In genomic region chr3:197694251-197694650, GRCh38 we compare ENCODE assay signal across 27 cellular contexts.
"Had no signal": no experiment of that assay in that cellular context is flagged by ENCODE, and none has a peak within 500 bp of the region (broad histone marks: within the 10 kb centered on the region; RNA-seq: fewer than 3 reads in every experiment).

No MANE protein-coding gene starts in this region.

- H3K9me3 Mint-ChIP-seq: dendritic cell treated with granulocyte-macrophage colony-stimulating factor and Interleukin-4, amounts not matched to agents 40 ng/mL and 50 ng/mL, for 4 days; immature natural killer cell; natural killer cell treated with Interleukin-12 subunit alpha and Interleukin-12 subunit beta and Interleukin-15 and Interleukin-18, amount 100 ng/mL, for 72 hours; neural progenitor cell had no signal

- H3K9ac ChIP-seq: neural progenitor cell, parathyroid adenoma had no signal

- H3K36me3 ChIP-seq: colonic mucosa, neural progenitor cell had no signal

- H3K4me3 Mint-ChIP-seq: dendritic cell treated with granulocyte-macrophage colony-stimulating factor and Interleukin-4, amounts not matched to agents 40 ng/mL and 50 ng/mL, for 4 days; immature natural killer cell; natural killer cell treated with Interleukin-12 subunit alpha and Interleukin-12 subunit beta and Interleukin-15 and Interleukin-18, amount 100 ng/mL, for 72 hours; neural progenitor cell had no signal

- H3K27ac ChIP-seq: colonic mucosa, esophagus squamous epithelium, lower lobe of right lung, neural progenitor cell, parathyroid adenoma, stomach, thyroid gland, vagina had no signal

- H3K27ac Mint-ChIP-seq: dendritic cell treated with granulocyte-macrophage colony-stimulating factor and Interleukin-4, amounts not matched to agents 40 ng/mL and 50 ng/mL, for 4 days; neural progenitor cell; progenitor cell of endocrine pancreas had no signal

- H3K4me1 Mint-ChIP-seq: immature natural killer cell, neural progenitor cell had no signal

- H3K4me3 ChIP-seq: colonic mucosa, esophagus squamous epithelium, lower lobe of right lung, neural progenitor cell, smooth muscle cell, stomach, thyroid gland, vagina had no signal

- H3K9me3 ChIP-seq: colonic mucosa, esophagus squamous epithelium, lower lobe of right lung, stomach, thyroid gland, vagina had no signal

- ATAC-seq: left colon; left ventricle myocardium superior; lower lobe of right lung; natural killer cell treated with Interleukin-12 subunit alpha and Interleukin-12 subunit beta and Interleukin-15 and Interleukin-18, amount 100 ng/mL, for 72 hours; sciatic nerve had no signal

- H3K4me1 ChIP-seq: colonic mucosa, esophagus squamous epithelium, lower lobe of right lung, neural progenitor cell, parathyroid adenoma, stomach, thyroid gland, vagina had no signal

- H3K27me3 ChIP-seq: colonic mucosa, esophagus squamous epithelium, neural progenitor cell, stomach, thyroid gland, vagina had no signal

- H3K27me3 Mint-ChIP-seq: dendritic cell treated with granulocyte-macrophage colony-stimulating factor and Interleukin-4, amounts not matched to agents 40 ng/mL and 50 ng/mL, for 4 days; natural killer cell treated with Interleukin-12 subunit alpha and Interleukin-12 subunit beta and Interleukin-15 and Interleukin-18, amount 100 ng/mL, for 72 hours; progenitor cell of endocrine pancreas had no signal

- DNase-seq: colonic mucosa; effector CD8-positive, alpha-beta T cell; erythroblast; esophagus squamous epithelium; hypothalamus; immature natural killer cell; islet precursor cell; kidney glomerular epithelial cell; left colon; left ventricle myocardium superior; lower lobe of right lung; stimulated activated CD4-positive, alpha-beta T cell treated with anti-CD3 and anti-CD28 coated beads, Interleukin-12 subunit alpha, Interleukin-12 subunit beta, amount 100 ng/mL, for 4 hours; stimulated activated CD4-positive, alpha-beta T cell treated with anti-CD3 and anti-CD28 coated beads, Interleukin-1b, Interleukin-23, amount 100 ng/mL, for 48 hours; stimulated activated CD4-positive, alpha-beta T cell treated with anti-CD3 and anti-CD28 coated beads, Interleukin-4, amount 100 ng/mL, for 1 hour; stimulated activated CD8-positive, alpha-beta memory T cell treated with anti-CD3 and anti-CD28 coated beads, Interleukin-4, amount 100 ng/mL, for 48 hours; stimulated activated naive CD4-positive, alpha-beta T cell treated with Interleukin-2 at 50 U/mL for 16 hours; stomach; thyroid gland; trophoblast cell had no signal
